Comparison of ENCODE assay signal across 8 cellular contexts in genomic region chr12:121805800-121806555, GRCh38. TPM values are rescaled to one million over a fixed set of nuclear protein-coding genes. Genes with fewer than 3 reads are reported as not detected.
A peak's percentile ranks its signal among the peaks of the same experiment; 100 is the strongest.
DNase-seq lines count a peak whose midpoint lies in the region; ATAC-seq and TF ChIP-seq lines count a peak whose summit lies in the region.

No MANE protein-coding gene starts in this region.

- peaks cover 0 to 1% of the 10 kb centered on the region in 2 donors for H3K27me3 Mint-ChIP-seq in CD8-positive, alpha-beta memory T cell
- H3K27me3 Mint-ChIP-seq in chondrocyte (ENCODE audit: low read depth) (no peaks in the 10 kb centered on the region), naive B cell (no peaks in the 10 kb centered on the region)

- H3K36me3 ChIP-seq in CD8-positive, alpha-beta memory T cell (ENCODE audit: insufficient read depth, low read length), result peaks cover 31% of the 10 kb centered on the region
- H3K36me3 ChIP-seq in Loucy (ENCODE audit: insufficient read depth, low read length), result peaks cover 17% of the 10 kb centered on the region; the same call in 1 of the 2 replicates

- no peaks in the 10 kb centered on the region for H3K9me3 Mint-ChIP-seq in CD8-positive, alpha-beta memory T cell
- no peaks in the 10 kb centered on the region for H3K9me3 Mint-ChIP-seq in chondrocyte (ENCODE audit: low read depth)
- no peaks in the 10 kb centered on the region for H3K9me3 Mint-ChIP-seq in naive B cell

- H3K27me3 ChIP-seq in CD8-positive, alpha-beta memory T cell (ENCODE audit: insufficient read depth, low read length, poor library complexity, severe bottlenecking), result no peaks in the 10 kb centered on the region
- peaks cover 3% of the 10 kb centered on the region for H3K27me3 ChIP-seq in Loucy (ENCODE audit: insufficient read depth, low read length, poor library complexity, severe bottlenecking)

- peak in 3 of 5 donors; percentile 57 to 76 (median 75) for DNase-seq in CD8-positive, alpha-beta memory T cell
- no peak for DNase-seq in chondrocyte (ENCODE audit: low spot score)
- peak; percentile 77 for DNase-seq in naive B cell
- DNase-seq in activated CD4-positive, CD25-positive, alpha-beta regulatory T cell (lab: John Stamatoyannopoulos, UW), result no peak

- H3K9me3 ChIP-seq in CD8-positive, alpha-beta memory T cell (ENCODE audit: low read length), result no peaks in the 10 kb centered on the region
- H3K9me3 ChIP-seq in Loucy (ENCODE audit: insufficient read depth, low read depth, low read length), result no peaks in the 10 kb centered on the region

- H3K79me2 ChIP-seq in Loucy (ENCODE audit: insufficient read depth, low read length), result peaks cover 85% of the 10 kb centered on the region

- ATAC-seq in naive B cell (ENCODE audit: low read depth in 2 of 2) (peak; percentile 38 to 48), GM21619 (IDR thresholded peaks at IDR 0.05; ENCODE audit: unreplicated experiment) (no peak), esophagus mucosa (no peak), GM18873 (IDR thresholded peaks at IDR 0.05; ENCODE audit: low FRiP score, unreplicated experiment) (no peak)

- peak overlapping the region; percentile 79 for H3K9ac ChIP-seq in Loucy (ENCODE audit: low read depth, low read length, poor library complexity, severe bottlenecking)

- peak overlapping the region; percentile 75 for H3K4me2 ChIP-seq in Loucy (ENCODE audit: low read depth, low read length, poor library complexity, severe bottlenecking)

- H3K36me3 Mint-ChIP-seq in CD8-positive, alpha-beta memory T cell, result peaks cover 0 to 74% (median 11%) of the 10 kb centered on the region in 3 donors
- H3K36me3 Mint-ChIP-seq in chondrocyte (ENCODE audit: low read depth) (peaks cover 12% of the 10 kb centered on the region), naive B cell (peaks cover 4 to 13% of the 10 kb centered on the region in 2 donors)

- peaks cover 27 to 48% (median 48%) of the 10 kb centered on the region in 3 donors for H3K4me1 Mint-ChIP-seq in CD8-positive, alpha-beta memory T cell
- H3K4me1 Mint-ChIP-seq in chondrocyte (ENCODE audit: low read depth) (peaks cover 26% of the 10 kb centered on the region), naive B cell (peaks cover 45 to 55% (median 53%) of the 10 kb centered on the region in 3 donors)

- POLR2A ChIA-PET in CD8-positive, alpha-beta memory T cell (lab: Charles Lee), result interaction anchor here (0.5 to 9.1 kb wide), 10 partner anchors 8 to 509 kb away, joined by 3 to 235 read pairs (median 4); partner anchors contain the start of genes CAMKK2, ORAI1, RHOF and TMEM120B

- peak overlapping the region; percentile 90 for H3K4me3 ChIP-seq in CD8-positive, alpha-beta memory T cell (ENCODE audit: low read length)
- H3K4me3 ChIP-seq in Loucy (ENCODE audit: low read length, poor library complexity, severe bottlenecking), result peak overlapping the region; percentile 79

- no peak for TF ChIP-seq CTCF in Loucy (conservative IDR thresholded peaks at IDR 0.05; ENCODE audit: low read length)
- no peak for TF ChIP-seq CTCF in chondrocyte (IDR thresholded peaks at IDR 0.05)

- peaks cover 24% of the 10 kb centered on the region for H3K4me1 ChIP-seq in CD8-positive, alpha-beta memory T cell (ENCODE audit: insufficient read depth, low read length)
- peaks cover 30% of the 10 kb centered on the region for H3K4me1 ChIP-seq in Loucy (ENCODE audit: insufficient read depth, low read length, poor library complexity, severe bottlenecking)

- H2AFZ ChIP-seq in Loucy (ENCODE audit: low read length), result no peak overlapping the region

- H3K27ac ChIP-seq in CD8-positive, alpha-beta memory T cell (ENCODE audit: low read depth, low read length), result peak overlapping the region; percentile 66

- no peaks in the 10 kb centered on the region for H3K9me2 ChIP-seq in Loucy (replicated peaks; ENCODE audit: low read depth, low read length)

- H3K4me3 Mint-ChIP-seq in CD8-positive, alpha-beta memory T cell, result peak overlapping the region; percentile 93 to 100 (median 97)
- H3K4me3 Mint-ChIP-seq in chondrocyte (ENCODE audit: unreplicated experiment) (peak overlapping the region; percentile 93), naive B cell (peak overlapping the region; percentile 93 to 99 (median 98))

- CTCF ChIA-PET in CD8-positive, alpha-beta memory T cell (lab: Charles Lee), result interaction anchor here (38.2 kb wide), 1 partner anchor 24 kb away, joined by 1908 read pairs; the partner anchor contains the start of genes RHOF and SETD1B

- peaks cover 6% of the 10 kb centered on the region; the same call in 1 of the 2 replicates for H3F3A ChIP-seq in Loucy (ENCODE audit: low read depth)

- H3K27ac Mint-ChIP-seq in CD8-positive, alpha-beta memory T cell, result peak overlapping the region; percentile 91 to 99 (median 98)
- H3K27ac Mint-ChIP-seq in chondrocyte (ENCODE audit: unreplicated experiment) (peak overlapping the region; percentile 85), naive B cell (peak overlapping the region; percentile 88 to 99 (median 98))

- H4K20me1 ChIP-seq in Loucy (ENCODE audit: insufficient read depth, low read length, poor library complexity, severe bottlenecking), result peaks cover 33% of the 10 kb centered on the region

RNA-seq across cellular contexts. Expression of gene SETD1B, which starts 2.2 kb away (rescaled TPM):
- total RNA-seq in CD8-positive, alpha-beta memory T cell, result 10 to 100 TPM; 31.3 to 31.9 TPM
- 2.4 TPM for polyA plus RNA-seq in CD8-positive, alpha-beta memory T cell
- total RNA-seq in chondrocyte (18.8 to 19.7 TPM (median 19.4 TPM) in 3 replicates), esophagus mucosa (16.3 TPM)
- polyA plus RNA-seq in naive B cell (ENCODE audit: low read depth in 6 of 6), result 1 to 10 TPM in 2 of 6 donors, under 1 TPM in 4; 0.64 to 3.0 (median 0.91) TPM

RNA-seq across cellular contexts. Expression of gene RHOF, which starts 12.5 kb away (rescaled TPM):
- total RNA-seq in CD8-positive, alpha-beta memory T cell, result 100 to 1,000 TPM; 145 to 152 TPM
- polyA plus RNA-seq in CD8-positive, alpha-beta memory T cell, result 139 TPM
- total RNA-seq in chondrocyte (9.6 to 14.1 TPM (median 10.8 TPM) in 3 replicates), esophagus mucosa (5.9 TPM)
- 10 to 100 TPM; 40.2 to 63.9 (median 50.2) TPM for polyA plus RNA-seq in naive B cell (ENCODE audit: low read depth in 6 of 6)

RNA-seq across cellular contexts. Expression of gene HPD, which starts 52.7 kb away (rescaled TPM):
- not detected for total RNA-seq in CD8-positive, alpha-beta memory T cell
- not detected for polyA plus RNA-seq in CD8-positive, alpha-beta memory T cell
- total RNA-seq in chondrocyte (not detected in 3 replicates), esophagus mucosa (0.28 TPM)
- not detected for polyA plus RNA-seq in naive B cell (ENCODE audit: low read depth in 6 of 6)

Comparison
In these comparisons a context has a peak if more than half of its experiments do, and no peak if none do; other contexts are left out.
1. DNase-seq: peak in CD8-positive, alpha-beta memory T cell (3 of 5) and naive B cell (single experiment); none in chondrocyte (single experiment) and activated CD4-positive, CD25-positive, alpha-beta regulatory T cell (0 of 4).
2. ATAC-seq: peak in naive B cell (2 of 2); none in GM21619 (single experiment), esophagus mucosa (single experiment) and GM18873 (single experiment).
3. Peak in every context shown above with its lines, with median percentiles within 50 percentile points of each other: H3K27ac Mint-ChIP-seq and H3K4me3 Mint-ChIP-seq.